Comparison of ENCODE assay signal across 12 cellular contexts in the genomic region with DNA sequence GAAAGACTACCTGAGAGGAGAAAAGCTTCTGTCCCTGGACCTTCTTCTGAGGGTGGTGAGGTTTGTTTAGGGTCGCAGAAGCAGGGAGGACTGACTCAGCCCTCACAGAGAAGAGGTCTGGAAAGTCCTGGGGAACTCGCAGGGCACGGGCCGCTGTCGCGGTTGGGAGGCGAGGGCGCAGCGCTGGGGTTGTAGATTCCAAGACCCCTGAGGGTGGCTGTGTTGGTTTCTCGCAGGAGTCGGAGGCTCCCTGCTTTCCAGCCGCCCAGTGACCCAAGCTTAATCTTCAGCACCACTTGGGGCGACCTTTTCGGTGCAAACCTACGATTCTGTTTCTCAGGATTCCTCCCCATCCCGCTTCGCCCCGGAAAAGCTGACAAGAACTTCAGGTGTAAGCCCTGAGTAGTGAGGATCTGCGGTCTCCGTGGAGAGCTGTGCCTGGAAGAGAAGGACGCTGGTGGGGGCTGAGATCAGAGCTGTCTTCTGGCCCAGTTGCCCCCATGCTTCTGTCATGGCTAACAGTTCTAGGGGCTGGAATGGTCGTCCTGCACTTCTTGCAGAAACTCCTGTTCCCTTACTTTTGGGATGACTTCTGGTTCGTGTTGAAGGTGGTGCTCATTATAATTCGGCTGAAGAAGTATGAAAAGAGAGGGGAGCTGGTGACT. TPM values are rescaled to one million over a fixed set of nuclear protein-coding genes. Genes with fewer than 3 reads are reported as not detected.
DNase-seq lines count a peak whose midpoint lies in the region; ATAC-seq and TF ChIP-seq lines count a peak whose summit lies in the region.
"Had no signal": no experiment of that assay in that cellular context is flagged by ENCODE, and none has a peak within 500 bp of the region (broad histone marks: within the 10 kb centered on the region; RNA-seq: fewer than 3 reads in every experiment).

No MANE protein-coding gene starts in this region.

- H3K4me1 ChIP-seq in HUES48 (ENCODE audit: control insufficient read depth, insufficient read depth, low read length) (no peaks in the 10 kb centered on the region), skeletal muscle satellite cell (ENCODE audit: control insufficient read depth, insufficient read depth, low read length) (peaks cover 8% of the 10 kb centered on the region)
- H3K4me1 ChIP-seq: Peyer's patch had no signal

- H3K4me3 ChIP-seq in HUES48 (ENCODE audit: low read depth, low read length) (peak overlapping the region; percentile 85), skeletal muscle satellite cell (ENCODE audit: low read length) (peak overlapping the region; percentile 73)

- no peak overlapping the region for H3K4me3 Mint-ChIP-seq in naive thymus-derived CD8-positive, alpha-beta T cell
- no peak overlapping the region for H3K4me3 Mint-ChIP-seq in activated CD8-positive, alpha-beta T cell treated with anti-CD3 and anti-CD28 coated beads for 36 hours
- H3K4me3 Mint-ChIP-seq: CD4-positive, alpha-beta T cell had no signal

- H3K9me3 Mint-ChIP-seq in naive thymus-derived CD8-positive, alpha-beta T cell = peaks cover 0 to 17% (median 10%) of the 10 kb centered on the region in 9 donors
- peaks cover 2% of the 10 kb centered on the region for H3K9me3 Mint-ChIP-seq in activated CD8-positive, alpha-beta T cell treated with anti-CD3 and anti-CD28 coated beads for 36 hours

- CTCF ChIA-PET in activated CD8-positive, alpha-beta T cell treated with anti-CD3 and anti-CD28 coated beads for 36 hours (lab: Charles Lee) = no interaction called here

- H3K27ac Mint-ChIP-seq in naive thymus-derived CD8-positive, alpha-beta T cell = no peak overlapping the region
- no peak overlapping the region for H3K27ac Mint-ChIP-seq in activated CD8-positive, alpha-beta T cell treated with anti-CD3 and anti-CD28 coated beads for 36 hours
- H3K27ac Mint-ChIP-seq: CD4-positive, alpha-beta T cell had no signal

- H3K9ac ChIP-seq in HUES48 (ENCODE audit: low read depth, low read length) (no peak overlapping the region), skeletal muscle satellite cell (ENCODE audit: low read depth, low read length) (no peak overlapping the region)

- no peak for ATAC-seq in naive thymus-derived CD8-positive, alpha-beta T cell
- ATAC-seq in activated CD8-positive, alpha-beta T cell treated with anti-CD3 and anti-CD28 coated beads for 36 hours = no peak

- H3K9me3 ChIP-seq in HUES48 (ENCODE audit: control insufficient read depth, insufficient read depth, low read length) (no peaks in the 10 kb centered on the region), skeletal muscle satellite cell (replicated peaks; ENCODE audit: low read length) (no peaks in the 10 kb centered on the region)
- H3K9me3 ChIP-seq: Peyer's patch had no signal

- DNase-seq in ecto neural progenitor cell (ENCODE audit: low spot score) (peak; percentile 49), iPS-NIHi7 (ENCODE audit: extremely low spot score) (peak; percentile 41), NCI-H2029 (lab: John Stamatoyannopoulos, UW) (no peak), cerebellar nuclear complex (lab: John Stamatoyannopoulos, UW) (no peak)
- DNase-seq in naive thymus-derived CD8-positive, alpha-beta T cell = no peak
- no peak for DNase-seq in activated CD8-positive, alpha-beta T cell treated with anti-CD3 and anti-CD28 coated beads for 36 hours
- DNase-seq: activated CD4-positive, alpha-beta T cell treated with anti-CD3 and anti-CD28 coated beads for 1 hour; CD4-positive, alpha-beta T cell; occipital lobe had no signal

- H3K27me3 Mint-ChIP-seq in naive thymus-derived CD8-positive, alpha-beta T cell = peaks cover 8 to 34% (median 32%) of the 10 kb centered on the region in 5 donors
- peaks cover 14% of the 10 kb centered on the region for H3K27me3 Mint-ChIP-seq in activated CD8-positive, alpha-beta T cell treated with anti-CD3 and anti-CD28 coated beads for 36 hours

- POLR2A ChIA-PET in naive thymus-derived CD8-positive, alpha-beta T cell (lab: Charles Lee) = no interaction called here
- POLR2A ChIA-PET in activated CD8-positive, alpha-beta T cell treated with anti-CD3 and anti-CD28 coated beads for 36 hours (lab: Charles Lee) = no interaction called here

- intact Hi-C loops in activated CD8-positive, alpha-beta T cell treated with anti-CD3 and anti-CD28 coated beads for 36 hours (cut with micrococcal nuclease) = no loop called here

- TF ChIP-seq CTCF in activated CD8-positive, alpha-beta T cell treated with anti-CD3 and anti-CD28 coated beads for 36 hours (IDR thresholded peaks at IDR 0.05) = no peak

- peak overlapping the region; percentile 86 for H3K4me2 ChIP-seq in skeletal muscle satellite cell (ENCODE audit: low read length)

- H3K27me3 ChIP-seq in HUES48 (ENCODE audit: control insufficient read depth, insufficient read depth, low read length) (peaks cover 38% of the 10 kb centered on the region), skeletal muscle satellite cell (ENCODE audit: control insufficient read depth, insufficient read depth, low read length) (peaks cover 21% of the 10 kb centered on the region)
- H3K27me3 ChIP-seq: Peyer's patch had no signal

- no peak overlapping the region for H3K27ac ChIP-seq in HUES48 (ENCODE audit: low read depth, low read length)
- H3K27ac ChIP-seq: Peyer's patch had no signal

- peaks cover 0 to 3% (median under 1%) of the 10 kb centered on the region in 4 donors for H3K4me1 Mint-ChIP-seq in naive thymus-derived CD8-positive, alpha-beta T cell
- peaks cover 3% of the 10 kb centered on the region for H3K4me1 Mint-ChIP-seq in activated CD8-positive, alpha-beta T cell treated with anti-CD3 and anti-CD28 coated beads for 36 hours (ENCODE audit: low read depth)

- peaks cover 0 to 8% (median 0%) of the 10 kb centered on the region in 3 donors for H3K36me3 Mint-ChIP-seq in naive thymus-derived CD8-positive, alpha-beta T cell
- H3K36me3 Mint-ChIP-seq in activated CD8-positive, alpha-beta T cell treated with anti-CD3 and anti-CD28 coated beads for 36 hours (ENCODE audit: low read depth) = no peaks in the 10 kb centered on the region

- H3K36me3 ChIP-seq in HUES48 (ENCODE audit: control insufficient read depth, insufficient read depth, low read length) = no peaks in the 10 kb centered on the region
- H3K36me3 ChIP-seq in skeletal muscle satellite cell (ENCODE audit: insufficient read depth, low read length) = no peaks in the 10 kb centered on the region
- H3K36me3 ChIP-seq: Peyer's patch had no signal

RNA-seq across cellular contexts. Expression of gene SLC27A6, which starts 0.5 kb away (rescaled TPM):
- total RNA-seq in skeletal muscle satellite cell (2012; rRNA removed) = under 0.01 TPM in 1 of 2 replicates, not detected in the other
- not detected for total RNA-seq in naive thymus-derived CD8-positive, alpha-beta T cell
- not detected for polyA plus RNA-seq in naive thymus-derived CD8-positive, alpha-beta T cell
- total RNA-seq in activated CD8-positive, alpha-beta T cell treated with anti-CD3 and anti-CD28 coated beads for 36 hours = not detected
- total RNA-seq: CD4-positive, alpha-beta T cell; Peyer's patch had no signal

Comparison
In these comparisons a context has a peak if more than half of its experiments do, and no peak if none do; other contexts are left out.
1. DNase-seq: peak in ecto neural progenitor cell (single experiment) and iPS-NIHi7 (single experiment); none in NCI-H2029 (single experiment), naive thymus-derived CD8-positive, alpha-beta T cell (0 of 10), cerebellar nuclear complex (0 of 2) and activated CD8-positive, alpha-beta T cell treated with anti-CD3 and anti-CD28 coated beads for 36 hours (single experiment).